In genomic region chr6:83108378-83108777, GRCh38 we compare ENCODE assay signal across 1 cellular context.
TF ChIP-seq lines count a peak whose summit lies in the region.

No MANE protein-coding gene starts in this region.

TF ChIP-seq in K562, 482 proteins besides CTCF, POLR2A, EP300 and RAD21 (continued from another document):
- TF ChIP-seq, protein P1, sequence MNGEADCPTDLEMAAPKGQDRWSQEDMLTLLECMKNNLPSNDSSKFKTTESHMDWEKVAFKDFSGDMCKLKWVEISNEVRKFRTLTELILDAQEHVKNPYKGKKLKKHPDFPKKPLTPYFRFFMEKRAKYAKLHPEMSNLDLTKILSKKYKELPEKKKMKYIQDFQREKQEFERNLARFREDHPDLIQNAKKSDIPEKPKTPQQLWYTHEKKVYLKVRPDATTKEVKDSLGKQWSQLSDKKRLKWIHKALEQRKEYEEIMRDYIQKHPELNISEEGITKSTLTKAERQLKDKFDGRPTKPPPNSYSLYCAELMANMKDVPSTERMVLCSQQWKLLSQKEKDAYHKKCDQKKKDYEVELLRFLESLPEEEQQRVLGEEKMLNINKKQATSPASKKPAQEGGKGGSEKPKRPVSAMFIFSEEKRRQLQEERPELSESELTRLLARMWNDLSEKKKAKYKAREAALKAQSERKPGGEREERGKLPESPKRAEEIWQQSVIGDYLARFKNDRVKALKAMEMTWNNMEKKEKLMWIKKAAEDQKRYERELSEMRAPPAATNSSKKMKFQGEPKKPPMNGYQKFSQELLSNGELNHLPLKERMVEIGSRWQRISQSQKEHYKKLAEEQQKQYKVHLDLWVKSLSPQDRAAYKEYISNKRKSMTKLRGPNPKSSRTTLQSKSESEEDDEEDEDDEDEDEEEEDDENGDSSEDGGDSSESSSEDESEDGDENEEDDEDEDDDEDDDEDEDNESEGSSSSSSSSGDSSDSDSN (IDR thresholded peaks at IDR 0.05; ENCODE audit: borderline replicate concordance in 1 of 2, low read depth in 2 of 2, low read length in 2 of 2): no peak
- no peak for TF ChIP-seq TSC22D4 (tag; IDR thresholded peaks at IDR 0.05)
- TF ChIP-seq, protein P2, sequence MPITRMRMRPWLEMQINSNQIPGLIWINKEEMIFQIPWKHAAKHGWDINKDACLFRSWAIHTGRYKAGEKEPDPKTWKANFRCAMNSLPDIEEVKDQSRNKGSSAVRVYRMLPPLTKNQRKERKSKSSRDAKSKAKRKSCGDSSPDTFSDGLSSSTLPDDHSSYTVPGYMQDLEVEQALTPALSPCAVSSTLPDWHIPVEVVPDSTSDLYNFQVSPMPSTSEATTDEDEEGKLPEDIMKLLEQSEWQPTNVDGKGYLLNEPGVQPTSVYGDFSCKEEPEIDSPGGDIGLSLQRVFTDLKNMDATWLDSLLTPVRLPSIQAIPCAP (CRISPR knock-in tag; IDR thresholded peaks at IDR 0.05; ENCODE audit: borderline replicate concordance): no peak
- TF ChIP-seq MECOM (CRISPR knock-in tag; IDR thresholded peaks at IDR 0.05): peak; percentile 81
- no peak for TF ChIP-seq FOXP1 (CRISPR knock-in tag; IDR thresholded peaks at IDR 0.05)
- TF ChIP-seq PREB (CRISPR knock-in tag; IDR thresholded peaks at IDR 0.05): no peak
- TF ChIP-seq PBX2 (CRISPR knock-in tag; IDR thresholded peaks at IDR 0.05; ENCODE audit: low read depth): no peak
- peak; percentile 68 for TF ChIP-seq PBX2 (tag; conservative IDR thresholded peaks at IDR 0.05; ENCODE audit: low read depth)
- TF ChIP-seq BRD4 (IDR thresholded peaks at IDR 0.05): no peak
- no peak for TF ChIP-seq ZNF584 (CRISPR knock-in tag; IDR thresholded peaks at IDR 0.05; ENCODE audit: low read depth)
- TF ChIP-seq NFE2 (IDR thresholded peaks at IDR 0.05; ENCODE audit: low read depth): no peak
- no peak for TF ChIP-seq SOX6 (IDR thresholded peaks at IDR 0.05)
- TF ChIP-seq EGR1 (conservative IDR thresholded peaks at IDR 0.05): no peak
- no peak for TF ChIP-seq ZNF316 (IDR thresholded peaks at IDR 0.05)
- TF ChIP-seq CTCFL (IDR thresholded peaks at IDR 0.05; ENCODE audit: borderline replicate concordance, insufficient read depth, low read depth, low read length, poor library complexity, severe bottlenecking): no peak
- TF ChIP-seq CEBPG (CRISPR knock-in tag; IDR thresholded peaks at IDR 0.05): 0 out of 2 replicates have a peak, but pooled peaks have one; percentile 24
- TF ChIP-seq CEBPG (tag; conservative IDR thresholded peaks at IDR 0.05 in 1 of 2, IDR thresholded peaks at IDR 0.05 in 1 of 2): peak in 1 of 2 experiments; percentile 78; a peak in 2 of 4 replicates
- peak; percentile 85 for TF ChIP-seq MEIS2 (IDR thresholded peaks at IDR 0.05; ENCODE audit: partially characterized antibody)
- TF ChIP-seq CREB3L1 (IDR thresholded peaks at IDR 0.05; ENCODE audit: borderline replicate concordance, low read depth): no peak
- TF ChIP-seq ERF (CRISPR knock-in tag; IDR thresholded peaks at IDR 0.05): no peak
- TF ChIP-seq, protein P3, sequence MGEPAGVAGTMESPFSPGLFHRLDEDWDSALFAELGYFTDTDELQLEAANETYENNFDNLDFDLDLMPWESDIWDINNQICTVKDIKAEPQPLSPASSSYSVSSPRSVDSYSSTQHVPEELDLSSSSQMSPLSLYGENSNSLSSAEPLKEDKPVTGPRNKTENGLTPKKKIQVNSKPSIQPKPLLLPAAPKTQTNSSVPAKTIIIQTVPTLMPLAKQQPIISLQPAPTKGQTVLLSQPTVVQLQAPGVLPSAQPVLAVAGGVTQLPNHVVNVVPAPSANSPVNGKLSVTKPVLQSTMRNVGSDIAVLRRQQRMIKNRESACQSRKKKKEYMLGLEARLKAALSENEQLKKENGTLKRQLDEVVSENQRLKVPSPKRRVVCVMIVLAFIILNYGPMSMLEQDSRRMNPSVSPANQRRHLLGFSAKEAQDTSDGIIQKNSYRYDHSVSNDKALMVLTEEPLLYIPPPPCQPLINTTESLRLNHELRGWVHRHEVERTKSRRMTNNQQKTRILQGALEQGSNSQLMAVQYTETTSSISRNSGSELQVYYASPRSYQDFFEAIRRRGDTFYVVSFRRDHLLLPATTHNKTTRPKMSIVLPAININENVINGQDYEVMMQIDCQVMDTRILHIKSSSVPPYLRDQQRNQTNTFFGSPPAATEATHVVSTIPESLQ (CRISPR knock-in tag; IDR thresholded peaks at IDR 0.05): no peak
